In genomic region chr4:23770011-23770410, GRCh38 we compare ENCODE assay signal across 23 cellular contexts.
DNase-seq lines count a peak whose midpoint lies in the region; ATAC-seq, FAIRE-seq and TF ChIP-seq lines count a peak whose summit lies in the region.
"Had no signal": no experiment of that assay in that cellular context is flagged by ENCODE, and none has a peak within 500 bp of the region (broad histone marks: within the 10 kb centered on the region; RNA-seq: fewer than 3 reads in every experiment).

No MANE protein-coding gene starts in this region.

- H3K4me3 ChIP-seq in bronchial epithelial cell (ENCODE audit: low read depth, low read length), result no peak overlapping the region
- H3K4me3 ChIP-seq: breast epithelium, pancreas, thoracic aorta had no signal

- TF ChIP-seq CTCF in bronchial epithelial cell (IDR thresholded peaks at IDR 0.05; ENCODE audit: insufficient read depth, low read length, severe bottlenecking) (no peak), D721Med (IDR thresholded peaks at IDR 0.05; ENCODE audit: insufficient read depth, missing control alignments) (no peak)

- DNase-seq in A172 (ENCODE audit: low spot score), result peak; percentile 58
- DNase-seq in H54 (ENCODE audit: insufficient read length, low spot score), result no peak
- peak; percentile 1 for DNase-seq in bronchial epithelial cell (ENCODE audit: low read depth)
- peak; percentile 58 for DNase-seq in middle frontal gyrus (ENCODE audit: extremely low spot score, low spot score)
- no peak for DNase-seq in Right ventricle myocardium superior
- DNase-seq in cerebellar cortex (ENCODE audit: low spot score), result no peak
- no peak for DNase-seq in D721Med (ENCODE audit: insufficient read length, low spot score)
- DNase-seq: 8988T; activated CD8-positive, alpha-beta memory T cell treated with anti-CD3 and anti-CD28 coated beads for 24 hours; activated naive CD8-positive, alpha-beta T cell treated with anti-CD3 and anti-CD28 coated beads for 36 hours; DMS79 treated with DMSO at 0.1 percent for 48 hours; effector CD8-positive, alpha-beta T cell; HFFc6; hippocampal formation; NCI-H1930; NCI-H510A; pancreas; small intestine had no signal

- TF ChIP-seq POLR2A in H54 (IDR thresholded peaks at IDR 0.05; ENCODE audit: low read depth, low read length), result no peak

- no peaks in the 10 kb centered on the region for H3K36me3 ChIP-seq in bronchial epithelial cell (ENCODE audit: control insufficient read depth, insufficient read depth, low read length)
- H3K36me3 ChIP-seq: breast epithelium, pancreas, thoracic aorta had no signal

- no peaks in the 10 kb centered on the region for H3K27me3 ChIP-seq in bronchial epithelial cell (ENCODE audit: control insufficient read depth, insufficient read depth, low read length)
- H3K27me3 ChIP-seq: breast epithelium, pancreas had no signal

- ATAC-seq in Right ventricle myocardium superior (ENCODE audit: poor library complexity) (no peak), HG03135 (IDR thresholded peaks at IDR 0.05; ENCODE audit: unreplicated experiment) (no peak)
- ATAC-seq: HepG2, pancreas had no signal

- FAIRE-seq in H54 (lab: Jason Lieb, UNC), result peak; percentile 75
- FAIRE-seq in bronchial epithelial cell (lab: Jason Lieb, UNC), result no peak
- FAIRE-seq in D721Med (lab: Jason Lieb, UNC), result no peak
- FAIRE-seq: GM19239, HepG2, pancreas, small intestine had no signal

- intact Hi-C loops in Right ventricle myocardium superior (cut with DNase I), result no loop called here

Comparison
In these comparisons a context has a peak if more than half of its experiments do, and no peak if none do; other contexts are left out.
1. DNase-seq: peak in A172 (single experiment), bronchial epithelial cell (single experiment) and middle frontal gyrus (single experiment); none in H54 (single experiment), Right ventricle myocardium superior (single experiment), cerebellar cortex (single experiment) and D721Med (single experiment).